ENCODE assay signal across 11 cellular contexts in the genomic region with DNA sequence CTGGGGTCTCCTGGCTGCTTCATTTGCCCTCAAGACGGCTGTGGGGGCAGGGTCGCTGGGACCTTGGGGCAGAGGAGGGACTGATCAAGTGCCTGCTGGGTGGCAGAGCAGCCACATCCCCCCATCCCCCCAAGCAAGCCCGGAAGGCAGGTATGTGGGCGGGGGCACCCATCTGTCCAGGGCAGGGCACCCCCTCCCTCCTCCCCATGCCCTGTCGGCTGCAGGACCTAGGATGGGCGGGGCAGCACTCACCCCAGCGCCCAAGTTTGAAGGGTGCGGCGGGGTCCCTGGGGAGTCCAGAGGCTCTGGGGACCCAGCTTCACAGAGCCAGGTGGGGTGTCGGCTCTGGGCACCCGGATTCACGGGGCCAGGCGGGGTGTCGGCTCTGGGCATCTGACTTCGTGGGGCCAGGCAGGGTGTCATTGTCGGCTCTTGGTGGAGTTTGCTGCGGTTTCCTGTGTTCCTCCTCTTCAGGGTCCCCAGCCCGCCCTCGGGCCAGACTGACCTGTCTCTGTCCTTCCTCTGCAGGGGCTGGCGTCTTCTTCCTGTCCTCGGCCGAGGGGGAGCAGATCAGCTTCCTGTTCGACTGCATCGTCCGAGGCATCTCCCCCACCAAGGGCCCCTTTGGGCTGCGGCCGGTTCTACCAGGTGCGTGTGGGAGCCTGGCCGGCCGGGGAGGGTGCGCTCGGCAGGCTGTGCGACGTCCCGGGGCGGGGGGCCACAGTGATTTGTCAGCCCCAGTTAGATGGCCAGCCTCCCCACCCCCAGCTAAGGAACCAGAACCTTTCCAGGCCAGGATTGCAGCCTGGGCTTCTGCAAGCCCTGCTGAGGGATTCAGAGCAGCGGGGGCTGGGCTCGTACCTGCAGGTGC. TPM values are rescaled to one million over a fixed set of nuclear protein-coding genes. Genes with fewer than 3 reads are reported as not detected.
DNase-seq lines count a peak whose midpoint lies in the region; ATAC-seq and TF ChIP-seq lines count a peak whose summit lies in the region.
"Had no signal": no experiment of that assay in that cellular context is flagged by ENCODE, and none has a peak within 500 bp of the region (broad histone marks: within the 10 kb centered on the region; RNA-seq: fewer than 3 reads in every experiment).

No MANE protein-coding gene starts in this region.

- no peaks in the 10 kb centered on the region for H3K9me2 ChIP-seq in Karpas-422 (replicated peaks; ENCODE audit: insufficient read depth, low read length)

- POLR2A ChIA-PET in naive thymus-derived CD8-positive, alpha-beta T cell (lab: Charles Lee): no interaction called here

- H3K4me1 Mint-ChIP-seq in central memory CD8-positive, alpha-beta T cell: peaks cover 12% of the 10 kb centered on the region
- H3K4me1 Mint-ChIP-seq in naive thymus-derived CD8-positive, alpha-beta T cell: peaks cover 5 to 13% (median 10%) of the 10 kb centered on the region in 4 donors
- H3K4me1 Mint-ChIP-seq in neural progenitor cell: peaks cover 14% of the 10 kb centered on the region

- peak; percentile 8 for ATAC-seq in central memory CD8-positive, alpha-beta T cell (replicated peaks; ENCODE audit: extremely low read depth, poor library complexity, severe bottlenecking)
- no peak for ATAC-seq in naive thymus-derived CD8-positive, alpha-beta T cell
- ATAC-seq in GM21367 (IDR thresholded peaks at IDR 0.05; ENCODE audit: unreplicated experiment) (no peak), HG03439 (IDR thresholded peaks at IDR 0.05; ENCODE audit: unreplicated experiment) (no peak)

- peaks cover 49% of the 10 kb centered on the region for H3K4me1 ChIP-seq in Karpas-422 (ENCODE audit: low read length)
- H3K4me1 ChIP-seq in neural progenitor cell: peaks cover 44% of the 10 kb centered on the region

- H3K27ac Mint-ChIP-seq in central memory CD8-positive, alpha-beta T cell (ENCODE audit: low read depth): no peak overlapping the region
- H3K27ac Mint-ChIP-seq in naive thymus-derived CD8-positive, alpha-beta T cell: no peak overlapping the region
- H3K27ac Mint-ChIP-seq in neural progenitor cell: no peak overlapping the region

- no peaks in the 10 kb centered on the region for H3K9me3 ChIP-seq in Karpas-422 (ENCODE audit: low read length)
- no peaks in the 10 kb centered on the region for H3K9me3 ChIP-seq in neural progenitor cell (ENCODE audit: low read depth)

- H3K36me3 ChIP-seq in Karpas-422 (ENCODE audit: insufficient read depth, low read length) (no peaks in the 10 kb centered on the region), neural progenitor cell (no peaks in the 10 kb centered on the region)

- peak; percentile 76 for DNase-seq in COLO668 (lab: John Stamatoyannopoulos, UW; ENCODE audit: unreplicated experiment)
- DNase-seq in Karpas-422: peak; percentile 89
- DNase-seq in central memory CD8-positive, alpha-beta T cell (ENCODE audit: low spot score in 2 of 2): no peak
- DNase-seq in naive thymus-derived CD8-positive, alpha-beta T cell: no peak
- no peak for DNase-seq in SKM-1 treated with dmso at 0.1 percent for 144 hours (lab: John Stamatoyannopoulos, UW; ENCODE audit: unreplicated experiment)
- no peak for DNase-seq in neural progenitor cell (ENCODE audit: low spot score)
- DNase-seq: amniotic stem cell, erythroblast, NCI-H187 treated with DMSO at 0.1 percent for 48 hours had no signal

- H3K79me2 ChIP-seq in Karpas-422 (ENCODE audit: low read length) (no peaks in the 10 kb centered on the region), neural progenitor cell (ENCODE audit: low read depth) (no peaks in the 10 kb centered on the region)

- peaks cover 14% of the 10 kb centered on the region for H4K20me1 ChIP-seq in Karpas-422 (ENCODE audit: insufficient read depth, low read depth, low read length)
- no peaks in the 10 kb centered on the region for H4K20me1 ChIP-seq in neural progenitor cell (ENCODE audit: low read depth)

- H3K4me2 ChIP-seq in Karpas-422 (ENCODE audit: low read depth, low read length, poor library complexity, severe bottlenecking) (peak overlapping the region; percentile 69), neural progenitor cell (no peak overlapping the region)

- H3F3A ChIP-seq in neural progenitor cell (ENCODE audit: low read depth): peaks cover 25% of the 10 kb centered on the region

- peak overlapping the region; percentile 65 for H3K27ac ChIP-seq in Karpas-422 (ENCODE audit: low read length)
- H3K27ac ChIP-seq in neural progenitor cell: no peak overlapping the region

- H3K27me3 ChIP-seq in Karpas-422 (ENCODE audit: low read length) (no peaks in the 10 kb centered on the region), neural progenitor cell (peaks cover 78% of the 10 kb centered on the region)

- H3K4me3 Mint-ChIP-seq in central memory CD8-positive, alpha-beta T cell: peak overlapping the region; percentile 62
- peak overlapping the region in 7 of 10 donors; percentile 30 to 67 (median 56) for H3K4me3 Mint-ChIP-seq in naive thymus-derived CD8-positive, alpha-beta T cell
- H3K4me3 Mint-ChIP-seq in neural progenitor cell: no peak overlapping the region

- peaks cover 5% of the 10 kb centered on the region for H3K36me3 Mint-ChIP-seq in central memory CD8-positive, alpha-beta T cell (ENCODE audit: insufficient read depth)
- no peaks in the 10 kb centered on the region for H3K36me3 Mint-ChIP-seq in naive thymus-derived CD8-positive, alpha-beta T cell
- H3K36me3 Mint-ChIP-seq in neural progenitor cell: no peaks in the 10 kb centered on the region

- H3K9ac ChIP-seq in Karpas-422 (ENCODE audit: low read length) (peak overlapping the region; percentile 70), neural progenitor cell (no peak overlapping the region)

- no peak overlapping the region; the same call in 1 of the 2 replicates for H2AFZ ChIP-seq in Karpas-422 (ENCODE audit: low read length)
- H2AFZ ChIP-seq in neural progenitor cell (replicated peaks): no peak overlapping the region

- H3K9me3 Mint-ChIP-seq in central memory CD8-positive, alpha-beta T cell: no peaks in the 10 kb centered on the region
- no peaks in the 10 kb centered on the region for H3K9me3 Mint-ChIP-seq in naive thymus-derived CD8-positive, alpha-beta T cell
- H3K9me3 Mint-ChIP-seq in neural progenitor cell: no peaks in the 10 kb centered on the region

- TF ChIP-seq CTCF in neural progenitor cell (IDR thresholded peaks at IDR 0.05): no peak

- H3K4me3 ChIP-seq in Karpas-422 (ENCODE audit: low read length) (peak overlapping the region; percentile 70), neural progenitor cell (no peak overlapping the region)

- H3K27me3 Mint-ChIP-seq in central memory CD8-positive, alpha-beta T cell: peaks cover 41% of the 10 kb centered on the region
- H3K27me3 Mint-ChIP-seq in naive thymus-derived CD8-positive, alpha-beta T cell: peaks cover 8 to 55% (median 31%) of the 10 kb centered on the region in 5 donors
- H3K27me3 Mint-ChIP-seq in neural progenitor cell (ENCODE audit: insufficient read depth, low read depth): peaks cover 22% of the 10 kb centered on the region

RNA-seq across cellular contexts. Expression of a gene that starts 22.1 kb away (rescaled TPM):
- total RNA-seq in Karpas-422 (2014; rRNA removed; shearing (Covaris generic); ENCODE audit: low replicate concordance): 1.6 and 10.4 TPM in 2 replicates
- total RNA-seq in naive thymus-derived CD8-positive, alpha-beta T cell: not detected
- under 1 TPM in 1 of 3 donors, not detected in 2; 0.49 TPM for polyA plus RNA-seq in naive thymus-derived CD8-positive, alpha-beta T cell
- 0.22 TPM in 1 of 2 replicates, not detected in the other for total RNA-seq in neural progenitor cell (ENCODE audit: low replicate concordance)

RNA-seq across cellular contexts. Expression of a gene that starts 43.5 kb away (rescaled TPM):
- total RNA-seq in Karpas-422 (2014; rRNA removed; shearing (Covaris generic); ENCODE audit: low replicate concordance): not detected in 2 replicates
- total RNA-seq in naive thymus-derived CD8-positive, alpha-beta T cell: not detected
- polyA plus RNA-seq in naive thymus-derived CD8-positive, alpha-beta T cell: not detected
- not detected in 2 replicates for total RNA-seq in neural progenitor cell (ENCODE audit: low replicate concordance)

RNA-seq across cellular contexts. Expression of a gene that starts 47.0 kb away (rescaled TPM):
- total RNA-seq in Karpas-422 (2014; rRNA removed; shearing (Covaris generic); ENCODE audit: low replicate concordance): 15.3 and 57.2 TPM in 2 replicates
- total RNA-seq in naive thymus-derived CD8-positive, alpha-beta T cell: 10 to 100 TPM; 82.0 to 84.9 TPM
- polyA plus RNA-seq in naive thymus-derived CD8-positive, alpha-beta T cell: 100 to 1,000 TPM; 113 to 126 (median 120) TPM
- 48.3 and 76.1 TPM in 2 replicates for total RNA-seq in neural progenitor cell (ENCODE audit: low replicate concordance)

Comparison
In these comparisons a context has a peak if more than half of its experiments do, and no peak if none do; other contexts are left out.
1. DNase-seq: peak in COLO668 (single experiment) and Karpas-422 (single experiment); none in central memory CD8-positive, alpha-beta T cell (0 of 2), naive thymus-derived CD8-positive, alpha-beta T cell (0 of 10), SKM-1 treated with dmso at 0.1 percent for 144 hours (single experiment) and neural progenitor cell (single experiment).